ENCODE assay signal across 16 cellular contexts in genomic region chr22:22820626-22821025, GRCh38.
A peak's percentile ranks its signal among the peaks of the same experiment; 100 is the strongest.
DNase-seq lines count a peak whose midpoint lies in the region; ATAC-seq and TF ChIP-seq lines count a peak whose summit lies in the region.
"Had no signal": no experiment of that assay in that cellular context is flagged by ENCODE, and none has a peak within 500 bp of the region (broad histone marks: within the 10 kb centered on the region; RNA-seq: fewer than 3 reads in every experiment).

No MANE protein-coding gene starts in this region.

- no peaks in the 10 kb centered on the region for H3K36me3 Mint-ChIP-seq in stimulated activated naive CD8-positive, alpha-beta T cell treated with anti-CD3 and anti-CD28 coated beads, Interleukin-15, Interleukin-2, amounts not matched to agents 100 ng/mL and 50 ng/mL, for 24 hours (ENCODE audit: low read depth)

- peak overlapping the region; percentile 71 for H3K4me2 ChIP-seq in OCI-LY7 (ENCODE audit: low read length)

- H3K4me3 Mint-ChIP-seq in stimulated activated naive CD8-positive, alpha-beta T cell treated with anti-CD3 and anti-CD28 coated beads, Interleukin-15, Interleukin-2, amounts not matched to agents 100 ng/mL and 50 ng/mL, for 24 hours, result peak overlapping the region; percentile 49

- no peaks in the 10 kb centered on the region for H3K27me3 ChIP-seq in right atrium auricular region

- H3K36me3 ChIP-seq in right atrium auricular region (no peaks in the 10 kb centered on the region), OCI-LY7 (ENCODE audit: insufficient read depth, low read length) (no peaks in the 10 kb centered on the region)

- ATAC-seq in left ventricle myocardium superior, result peak; percentile 18
- ATAC-seq in HG03442 (IDR thresholded peaks at IDR 0.05; ENCODE audit: unreplicated experiment), result no peak
- ATAC-seq: foreskin keratinocyte, HCT116 had no signal

- H3K9me3 ChIP-seq in right atrium auricular region (no peaks in the 10 kb centered on the region), OCI-LY7 (ENCODE audit: low read length) (no peaks in the 10 kb centered on the region)

- H3K27me3 Mint-ChIP-seq in stimulated activated naive CD8-positive, alpha-beta T cell treated with anti-CD3 and anti-CD28 coated beads, Interleukin-15, Interleukin-2, amounts not matched to agents 100 ng/mL and 50 ng/mL, for 24 hours, result no peaks in the 10 kb centered on the region

- DNase-seq in left ventricle myocardium superior (no peak), right atrium auricular region (ENCODE audit: low spot score) (no peak), OCI-LY7 (ENCODE audit: low spot score) (peak; percentile 72), cortex of kidney (lab: John Stamatoyannopoulos, UW) (no peak), GF-D8 (lab: John Stamatoyannopoulos, UW) (no peak)
- DNase-seq in central memory CD4-positive, alpha-beta T cell, result peak; percentile 63
- DNase-seq: C1 segment of cervical spinal cord, foreskin keratinocyte, mammary epithelial cell, NCI-H1694, nucleus accumbens, OCI-M1 had no signal

- H3K79me2 ChIP-seq in OCI-LY7 (ENCODE audit: insufficient read depth, low read depth, low read length), result no peaks in the 10 kb centered on the region

- H3K27ac Mint-ChIP-seq in stimulated activated naive CD8-positive, alpha-beta T cell treated with anti-CD3 and anti-CD28 coated beads, Interleukin-15, Interleukin-2, amounts not matched to agents 100 ng/mL and 50 ng/mL, for 24 hours, result peak overlapping the region; percentile 74

- H3K9me3 Mint-ChIP-seq in stimulated activated naive CD8-positive, alpha-beta T cell treated with anti-CD3 and anti-CD28 coated beads, Interleukin-15, Interleukin-2, amounts not matched to agents 100 ng/mL and 50 ng/mL, for 24 hours, result no peaks in the 10 kb centered on the region

- TF ChIP-seq CTCF in right atrium auricular region (IDR thresholded peaks at IDR 0.05) (no peak), OCI-LY7 (conservative IDR thresholded peaks at IDR 0.05; ENCODE audit: low read length) (no peak)

- intact Hi-C loops in left ventricle myocardium superior (cut with micrococcal nuclease), result no loop called here
- intact Hi-C loops in OCI-LY7 (cut with micrococcal nuclease; ENCODE audit: unreplicated experiment), result no loop called here

- H2AFZ ChIP-seq in OCI-LY7 (ENCODE audit: low read length), result no peak overlapping the region

- H3K4me1 ChIP-seq in right atrium auricular region (no peaks in the 10 kb centered on the region), OCI-LY7 (ENCODE audit: insufficient read depth, low read length, poor library complexity, severe bottlenecking) (peaks cover 100% of the 10 kb centered on the region)
- H3K4me1 ChIP-seq: foreskin keratinocyte had no signal

- POLR2A ChIA-PET in OCI-LY7 (lab: Charles Lee), result interaction anchor here (1.3 kb wide), 1 partner anchor 29 kb away, joined by 6 read pairs; no protein-coding TSS in a partner anchor

- H3K27ac ChIP-seq in right atrium auricular region (no peak overlapping the region), OCI-LY7 (ENCODE audit: low read depth, low read length, poor library complexity, severe bottlenecking) (peak overlapping the region; percentile 83)
- H3K27ac ChIP-seq: foreskin keratinocyte, SK-N-MC had no signal

- H3K4me3 ChIP-seq in right atrium auricular region (no peak overlapping the region), OCI-LY7 (ENCODE audit: low read depth, low read length, poor library complexity, severe bottlenecking) (peak overlapping the region; percentile 54)
- H3K4me3 ChIP-seq: SK-N-MC had no signal

- H3K9me2 ChIP-seq in OCI-LY7 (ENCODE audit: insufficient read depth, low read length), result no peaks in the 10 kb centered on the region

- no peaks in the 10 kb centered on the region for H4K20me1 ChIP-seq in OCI-LY7 (ENCODE audit: insufficient read depth, low read length)

- CTCF ChIA-PET in OCI-LY7 (lab: Charles Lee; ENCODE audit: unreplicated experiment), result interaction anchor here (0.9 to 1.8 kb wide), 3 partner anchors 9 to 64 kb away, joined by 3 to 5 read pairs (median 3); no protein-coding TSS in a partner anchor

- BruUV-seq in OCI-LY7 (replicated peaks; lab: Mats Ljungman, UMichigan), result no TSS peak

- peaks cover 93% of the 10 kb centered on the region for H3K4me1 Mint-ChIP-seq in stimulated activated naive CD8-positive, alpha-beta T cell treated with anti-CD3 and anti-CD28 coated beads, Interleukin-15, Interleukin-2, amounts not matched to agents 100 ng/mL and 50 ng/mL, for 24 hours (ENCODE audit: low read depth)

Comparison
In these comparisons a context has a peak if more than half of its experiments do, and no peak if none do; other contexts are left out.
1. DNase-seq: peak in OCI-LY7 (single experiment) and central memory CD4-positive, alpha-beta T cell (single experiment); none in left ventricle myocardium superior (single experiment), right atrium auricular region (single experiment), cortex of kidney (single experiment) and GF-D8 (single experiment).